Comparison of ENCODE assay signal across 14 cellular contexts in genomic region chr9:76605271-76605670, GRCh38.
A peak's percentile ranks its signal among the peaks of the same experiment; 100 is the strongest.
DNase-seq lines count a peak whose midpoint lies in the region; ATAC-seq and TF ChIP-seq lines count a peak whose summit lies in the region.
"Had no signal": no experiment of that assay in that cellular context is flagged by ENCODE, and none has a peak within 500 bp of the region (broad histone marks: within the 10 kb centered on the region; RNA-seq: fewer than 3 reads in every experiment).

No MANE protein-coding gene starts in this region.

- H3K4me1 ChIP-seq in neutrophil (ENCODE audit: control insufficient read depth in 1 of 2, insufficient read depth in 1 of 2, low read depth in 1 of 2, low read length in 1 of 2): peaks cover 45 to 46% of the 10 kb centered on the region in 2 experiments
- H3K4me1 ChIP-seq: A549 had no signal

- ATAC-seq in GM21825 (IDR thresholded peaks at IDR 0.05; ENCODE audit: unreplicated experiment): peak; percentile 87
- peak; percentile 94 for ATAC-seq in HG03432 (IDR thresholded peaks at IDR 0.05; ENCODE audit: unreplicated experiment)
- no peak for ATAC-seq in stimulated activated effector memory CD8-positive, alpha-beta T cell treated with anti-CD3 and anti-CD28 coated beads, Interleukin-12 subunit alpha, Interleukin-12 subunit beta, amount 100 ng/mL, for 72 hours
- ATAC-seq: A549, HepG2 had no signal

- H3K9me3 ChIP-seq in neutrophil: no peaks in the 10 kb centered on the region
- H3K9me3 ChIP-seq: A549 had no signal

- no peaks in the 10 kb centered on the region for H3K27me3 ChIP-seq in neutrophil

- H3K36me3 ChIP-seq in neutrophil: no peaks in the 10 kb centered on the region

- H3K27ac Mint-ChIP-seq in stimulated activated effector memory CD8-positive, alpha-beta T cell treated with anti-CD3 and anti-CD28 coated beads, Interleukin-12 subunit alpha, Interleukin-12 subunit beta, amount 100 ng/mL, for 72 hours: no peak overlapping the region
- H3K27ac Mint-ChIP-seq in activated T-cell treated with anti-CD3 and anti-CD28 coated beads, Interleukin-2, amount 50 U/mL, for 24 hours: no peak overlapping the region

- H3K4me1 Mint-ChIP-seq in stimulated activated effector memory CD8-positive, alpha-beta T cell treated with anti-CD3 and anti-CD28 coated beads, Interleukin-12 subunit alpha, Interleukin-12 subunit beta, amount 100 ng/mL, for 72 hours: peaks cover 8% of the 10 kb centered on the region
- peaks cover 15% of the 10 kb centered on the region for H3K4me1 Mint-ChIP-seq in activated T-cell treated with anti-CD3 and anti-CD28 coated beads, Interleukin-2, amount 50 U/mL, for 24 hours (ENCODE audit: low read depth)

- H3K4me3 ChIP-seq in neutrophil (ENCODE audit: low read depth in 1 of 2, low read length in 1 of 2): no peak overlapping the region
- H3K4me3 ChIP-seq: A549 had no signal

- H3K27ac ChIP-seq in neutrophil: peak overlapping the region; percentile 33
- H3K27ac ChIP-seq: A549 had no signal

- H3K27me3 Mint-ChIP-seq in activated T-cell treated with anti-CD3 and anti-CD28 coated beads, Interleukin-2, amount 50 U/mL, for 24 hours: peaks cover 19% of the 10 kb centered on the region

- DNase-seq in SKM-1 treated with dmso at 0.1 percent for 144 hours (lab: John Stamatoyannopoulos, UW; ENCODE audit: unreplicated experiment) (peak; percentile 16), SKM-1 (lab: John Stamatoyannopoulos, UW; ENCODE audit: unreplicated experiment) (no peak), DMS153 treated with DMSO at 0.1 percent for 48 hours (lab: John Stamatoyannopoulos, UW; ENCODE audit: unreplicated experiment) (no peak)
- no peak for DNase-seq in stimulated activated effector memory CD8-positive, alpha-beta T cell treated with anti-CD3 and anti-CD28 coated beads, Interleukin-12 subunit alpha, Interleukin-12 subunit beta, amount 100 ng/mL, for 72 hours (ENCODE audit: low spot score in 2 of 2)
- no peak for DNase-seq in activated T-cell treated with anti-CD3 and anti-CD28 coated beads, Interleukin-2, amount 50 U/mL, for 24 hours
- DNase-seq: activated CD4-positive, alpha-beta T cell treated with anti-CD3 and anti-CD28 coated beads for 4 hours; activated naive CD4-positive, alpha-beta T cell treated with anti-CD3 and anti-CD28 coated beads, Interleukin-2, amount 50 U/mL, for 16 hours; GOT3; NCI-H2081 treated with DMSO at 0.1 percent for 48 hours had no signal

- H3K36me3 Mint-ChIP-seq in stimulated activated effector memory CD8-positive, alpha-beta T cell treated with anti-CD3 and anti-CD28 coated beads, Interleukin-12 subunit alpha, Interleukin-12 subunit beta, amount 100 ng/mL, for 72 hours: no peaks in the 10 kb centered on the region
- H3K36me3 Mint-ChIP-seq in activated T-cell treated with anti-CD3 and anti-CD28 coated beads, Interleukin-2, amount 50 U/mL, for 24 hours (ENCODE audit: low read depth): no peaks in the 10 kb centered on the region

- H3K4me3 Mint-ChIP-seq in stimulated activated effector memory CD8-positive, alpha-beta T cell treated with anti-CD3 and anti-CD28 coated beads, Interleukin-12 subunit alpha, Interleukin-12 subunit beta, amount 100 ng/mL, for 72 hours: no peak overlapping the region
- no peak overlapping the region for H3K4me3 Mint-ChIP-seq in activated T-cell treated with anti-CD3 and anti-CD28 coated beads, Interleukin-2, amount 50 U/mL, for 24 hours

- H3K9me3 Mint-ChIP-seq in stimulated activated effector memory CD8-positive, alpha-beta T cell treated with anti-CD3 and anti-CD28 coated beads, Interleukin-12 subunit alpha, Interleukin-12 subunit beta, amount 100 ng/mL, for 72 hours: no peaks in the 10 kb centered on the region
- no peaks in the 10 kb centered on the region for H3K9me3 Mint-ChIP-seq in activated T-cell treated with anti-CD3 and anti-CD28 coated beads, Interleukin-2, amount 50 U/mL, for 24 hours

- no peak for TF ChIP-seq CTCF in neutrophil (IDR thresholded peaks at IDR 0.05)
